ENCODE assay signal across 11 cellular contexts in genomic region chr16:20546278-20546853, GRCh38. TPM values are rescaled to one million over a fixed set of nuclear protein-coding genes. Genes with fewer than 3 reads are reported as not detected.
"Had no signal": no experiment of that assay in that cellular context is flagged by ENCODE, and none has a peak within 500 bp of the region (broad histone marks: within the 10 kb centered on the region; RNA-seq: fewer than 3 reads in every experiment).

No MANE protein-coding gene starts in this region.

RNA-seq across cellular contexts. Expression of gene ACSM2B, which starts 29.8 kb away (rescaled TPM):
- total RNA-seq: activated CD4-positive, alpha-beta memory T cell treated with anti-CD3 and anti-CD28 coated beads, Interleukin-2, amount 10 ng/mL, durations not matched to agents 7 days and 5 days; activated CD4-positive, alpha-beta T cell treated with anti-CD3 and anti-CD28 coated beads for 36 hours; activated CD4-positive, alpha-beta T cell treated with anti-CD3 and anti-CD28 coated beads, Interleukin-2, amount 10 ng/mL, durations not matched to agents 7 days and 5 days; activated CD8-positive, alpha-beta T cell treated with anti-CD3 and anti-CD28 coated beads, Interleukin-2, amount 10 ng/mL, durations not matched to agents 7 days and 5 days; activated naive CD8-positive, alpha-beta T cell treated with anti-CD3 and anti-CD28 coated beads, Interleukin-2, amount 10 ng/mL, durations not matched to agents 7 days and 5 days; ascending aorta; bronchial epithelial cell; cardiac muscle cell; T-helper 1 cell treated with Interleukin-12 subunit alpha and Interleukin-12 subunit beta and Interleukin-4 antibody, amounts not matched to agents 30 ng/mL and 1 ng/mL, for 36 hours; T-helper 17 cell; T-helper 2 cell treated with Interferon-gamma antibody and Interleukin-4, amounts not matched to agents 100 ng/mL and 5 ng/mL, for 36 hours had no signal
- polyA plus RNA-seq: cardiac muscle cell had no signal
